ENCODE assay signal across 1 cellular context in the genomic region with DNA sequence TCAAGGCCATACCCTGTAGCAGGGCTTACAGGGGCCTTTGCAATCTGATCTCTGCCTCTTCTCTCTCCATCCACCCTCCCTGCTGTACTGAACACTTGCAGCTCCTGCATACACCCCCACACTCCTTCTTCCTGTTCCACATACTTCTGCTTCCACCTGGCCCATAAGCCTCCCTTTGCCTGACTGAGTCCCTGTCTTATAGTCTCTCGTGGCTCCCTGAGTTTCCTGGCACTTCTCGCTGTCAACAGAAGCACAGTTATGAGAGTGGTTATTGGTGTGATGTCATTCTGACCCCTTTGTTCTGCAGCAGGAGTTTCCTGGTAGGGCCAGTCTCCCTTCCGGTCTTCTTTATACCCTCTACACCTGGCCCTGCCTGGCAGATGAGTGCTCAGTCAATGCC.
TF ChIP-seq lines count a peak whose summit lies in the region.

No MANE protein-coding gene starts in this region.

TF ChIP-seq in IMR-90, 13 proteins besides CTCF, POLR2A, EP300 and RAD21:
- TF ChIP-seq CEBPB (IDR thresholded peaks at IDR 0.05; ENCODE audit: low read depth, low read length) (no peak), FOS (IDR thresholded peaks at IDR 0.05; ENCODE audit: low read depth, low read length) (no peak), RCOR1 (IDR thresholded peaks at IDR 0.05; ENCODE audit: insufficient replicate concordance, low read length) (no peak), RFX5 (IDR thresholded peaks at IDR 0.05; ENCODE audit: low read depth, low read length) (no peak), CHD1 (IDR thresholded peaks at IDR 0.05; ENCODE audit: low read depth, low read length) (no peak), MAZ (IDR thresholded peaks at IDR 0.05; ENCODE audit: borderline replicate concordance, low read depth, low read length) (no peak), MAFK (IDR thresholded peaks at IDR 0.05; ENCODE audit: low read depth, low read length) (no peak), NFE2L2 (IDR thresholded peaks at IDR 0.05; ENCODE audit: low read depth, low read length) (no peak)
- TF ChIP-seq, protein P1, sequence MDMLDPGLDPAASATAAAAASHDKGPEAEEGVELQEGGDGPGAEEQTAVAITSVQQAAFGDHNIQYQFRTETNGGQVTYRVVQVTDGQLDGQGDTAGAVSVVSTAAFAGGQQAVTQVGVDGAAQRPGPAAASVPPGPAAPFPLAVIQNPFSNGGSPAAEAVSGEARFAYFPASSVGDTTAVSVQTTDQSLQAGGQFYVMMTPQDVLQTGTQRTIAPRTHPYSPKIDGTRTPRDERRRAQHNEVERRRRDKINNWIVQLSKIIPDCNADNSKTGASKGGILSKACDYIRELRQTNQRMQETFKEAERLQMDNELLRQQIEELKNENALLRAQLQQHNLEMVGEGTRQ (IDR thresholded peaks at IDR 0.05; ENCODE audit: low read depth, low read length): no peak
- TF ChIP-seq, protein P2, sequence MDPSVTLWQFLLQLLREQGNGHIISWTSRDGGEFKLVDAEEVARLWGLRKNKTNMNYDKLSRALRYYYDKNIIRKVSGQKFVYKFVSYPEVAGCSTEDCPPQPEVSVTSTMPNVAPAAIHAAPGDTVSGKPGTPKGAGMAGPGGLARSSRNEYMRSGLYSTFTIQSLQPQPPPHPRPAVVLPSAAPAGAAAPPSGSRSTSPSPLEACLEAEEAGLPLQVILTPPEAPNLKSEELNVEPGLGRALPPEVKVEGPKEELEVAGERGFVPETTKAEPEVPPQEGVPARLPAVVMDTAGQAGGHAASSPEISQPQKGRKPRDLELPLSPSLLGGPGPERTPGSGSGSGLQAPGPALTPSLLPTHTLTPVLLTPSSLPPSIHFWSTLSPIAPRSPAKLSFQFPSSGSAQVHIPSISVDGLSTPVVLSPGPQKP (IDR thresholded peaks at IDR 0.05; ENCODE audit: borderline replicate concordance, low read depth, low read length): no peak
TF ChIP-seq in IMR-90: peak in this region for 0.
